In genomic region chr11:83192846-83193245, GRCh38 we compare ENCODE assay signal across 8 cellular contexts. TPM values are rescaled to one million over a fixed set of nuclear protein-coding genes. Genes with fewer than 3 reads are reported as not detected.
DNase-seq lines count a peak whose midpoint lies in the region; ATAC-seq and TF ChIP-seq lines count a peak whose summit lies in the region.

No MANE protein-coding gene starts in this region.

- H3K79me2 ChIP-seq in OCI-LY7 (ENCODE audit: insufficient read depth, low read depth, low read length): peaks cover 15% of the 10 kb centered on the region; the same call in 1 of the 2 replicates

- CTCF ChIA-PET in OCI-LY7 (lab: Charles Lee; ENCODE audit: unreplicated experiment): no interaction called here

- peaks cover 0 to 2% (median 0%) of the 10 kb centered on the region in 7 donors for H3K9me3 Mint-ChIP-seq in CD4-positive, CD25-positive, alpha-beta regulatory T cell

- no peak for ATAC-seq in CD4-positive, CD25-positive, alpha-beta regulatory T cell (ENCODE audit: low read depth in 2 of 2)
- ATAC-seq in GM21423 (IDR thresholded peaks at IDR 0.05; ENCODE audit: unreplicated experiment) (no peak), GM21576 (IDR thresholded peaks at IDR 0.05; ENCODE audit: unreplicated experiment) (no peak)

- no peaks in the 10 kb centered on the region for H3K9me2 ChIP-seq in OCI-LY7 (ENCODE audit: insufficient read depth, low read length)

- H3K27ac Mint-ChIP-seq in CD4-positive, CD25-positive, alpha-beta regulatory T cell: peak overlapping the region; percentile 96 to 100 (median 98)

- peak overlapping the region; percentile 83 for H2AFZ ChIP-seq in OCI-LY7 (ENCODE audit: low read length)

- intact Hi-C loops in OCI-LY7 (cut with micrococcal nuclease; ENCODE audit: unreplicated experiment): loop anchor here (1.0 to 10.0 kb wide), 3 partner anchors 33 to 288 kb away; partner anchors contain the start of genes DDIAS and PRCP

- peak overlapping the region; percentile 96 to 99 (median 98) for H3K4me3 Mint-ChIP-seq in CD4-positive, CD25-positive, alpha-beta regulatory T cell

- H3K36me3 Mint-ChIP-seq in CD4-positive, CD25-positive, alpha-beta regulatory T cell: peaks cover 18% of the 10 kb centered on the region

- peaks cover 32% of the 10 kb centered on the region for H3K4me1 ChIP-seq in CD4-positive, CD25-positive, alpha-beta regulatory T cell (ENCODE audit: control insufficient read depth, insufficient read depth, low read length, poor library complexity, severe bottlenecking)
- H3K4me1 ChIP-seq in OCI-LY7 (ENCODE audit: insufficient read depth, low read length, poor library complexity, severe bottlenecking) (peaks cover 18% of the 10 kb centered on the region), neutrophil (ENCODE audit: control insufficient read depth in 1 of 2, insufficient read depth in 1 of 2, low read depth in 1 of 2, low read length in 1 of 2) (peaks cover 27 to 32% of the 10 kb centered on the region in 2 experiments)

- no peaks in the 10 kb centered on the region for H4K20me1 ChIP-seq in OCI-LY7 (ENCODE audit: insufficient read depth, low read length)

- H3K27ac ChIP-seq in CD4-positive, CD25-positive, alpha-beta regulatory T cell (ENCODE audit: insufficient read depth, low read length, poor library complexity, severe bottlenecking): peak overlapping the region; percentile 96
- peak overlapping the region; percentile 34 for H3K27ac ChIP-seq in OCI-LY7 (ENCODE audit: low read depth, low read length, poor library complexity, severe bottlenecking)
- H3K27ac ChIP-seq in neutrophil: peak overlapping the region; percentile 91

- peak overlapping the region; percentile 98 for H3K4me3 ChIP-seq in CD4-positive, CD25-positive, alpha-beta regulatory T cell (ENCODE audit: low read depth, low read length)
- H3K4me3 ChIP-seq in OCI-LY7 (ENCODE audit: low read depth, low read length, poor library complexity, severe bottlenecking) (peak overlapping the region; percentile 80), epithelial cell of esophagus (ENCODE audit: low read length) (peak overlapping the region; percentile 98), neutrophil (ENCODE audit: low read depth in 1 of 2, low read length in 1 of 2) (peak overlapping the region; percentile 86 to 89)

- peaks cover 10% of the 10 kb centered on the region for H3K27me3 Mint-ChIP-seq in CD4-positive, CD25-positive, alpha-beta regulatory T cell

- no TSS peak for BruUV-seq in OCI-LY7 (replicated peaks; lab: Mats Ljungman, UMichigan)

- H3K27me3 ChIP-seq in CD4-positive, CD25-positive, alpha-beta regulatory T cell (ENCODE audit: control insufficient read depth, insufficient read depth, low read length): no peaks in the 10 kb centered on the region
- no peaks in the 10 kb centered on the region for H3K27me3 ChIP-seq in neutrophil

- H3K4me2 ChIP-seq in OCI-LY7 (ENCODE audit: low read length): peak overlapping the region; percentile 92

- H3K36me3 ChIP-seq in CD4-positive, CD25-positive, alpha-beta regulatory T cell (ENCODE audit: control insufficient read depth, insufficient read depth, low read length): peaks cover 20% of the 10 kb centered on the region
- H3K36me3 ChIP-seq in OCI-LY7 (ENCODE audit: insufficient read depth, low read length) (peaks cover 32% of the 10 kb centered on the region), neutrophil (peaks cover 18% of the 10 kb centered on the region)

- POLR2A ChIA-PET in OCI-LY7 (lab: Charles Lee): interaction anchor here (1.0 kb wide), 1 partner anchor 9 kb away, joined by 3 read pairs; no protein-coding TSS in a partner anchor

- peaks cover 28 to 60% (median 43%) of the 10 kb centered on the region in 4 donors for H3K4me1 Mint-ChIP-seq in CD4-positive, CD25-positive, alpha-beta regulatory T cell

- DNase-seq in CD4-positive, CD25-positive, alpha-beta regulatory T cell: no peak
- DNase-seq in OCI-LY7 (ENCODE audit: low spot score) (no peak), epithelial cell of esophagus (ENCODE audit: low read depth) (peak; percentile 16), NCI-H2029 treated with DMSO at 0.1 percent for 48 hours (lab: John Stamatoyannopoulos, UW) (no peak), activated gamma-delta T cell treated with Interleukin-2 at 50 U/mL for 16 hours (no peak)

- TF ChIP-seq CTCF in OCI-LY7 (conservative IDR thresholded peaks at IDR 0.05; ENCODE audit: low read length): no peak
- no peak for TF ChIP-seq CTCF in epithelial cell of esophagus (IDR thresholded peaks at IDR 0.05; ENCODE audit: insufficient read depth, low read depth, low read length, missing control alignments)
- TF ChIP-seq CTCF in neutrophil (IDR thresholded peaks at IDR 0.05): no peak

- no peaks in the 10 kb centered on the region for H3K9me3 ChIP-seq in CD4-positive, CD25-positive, alpha-beta regulatory T cell (ENCODE audit: control insufficient read depth in 2 of 2, low read length in 2 of 2)
- no peaks in the 10 kb centered on the region for H3K9me3 ChIP-seq in OCI-LY7 (ENCODE audit: low read length)
- H3K9me3 ChIP-seq in neutrophil: no peaks in the 10 kb centered on the region

RNA-seq across cellular contexts. Expression of gene ANKRD42, which starts 0.7 kb away (rescaled TPM):
- total RNA-seq in CD4-positive, CD25-positive, alpha-beta regulatory T cell: 4.1 TPM
- polyA plus RNA-seq in CD4-positive, CD25-positive, alpha-beta regulatory T cell: 1 to 10 TPM; 1.3 to 4.2 (median 2.8) TPM
- 1.1 and 2.2 TPM in 2 replicates for total RNA-seq in OCI-LY7 (2014; rRNA removed; shearing (Covaris generic))
- 2.5 and 3.3 TPM in 2 replicates for total RNA-seq in OCI-LY7 (2022)

RNA-seq across cellular contexts. Expression of gene PCF11, which starts 35.9 kb away (rescaled TPM):
- total RNA-seq in CD4-positive, CD25-positive, alpha-beta regulatory T cell: 161 TPM
- 10 to 100 TPM; 19.2 to 33.3 (median 26.2) TPM for polyA plus RNA-seq in CD4-positive, CD25-positive, alpha-beta regulatory T cell
- total RNA-seq in OCI-LY7 (2014; rRNA removed; shearing (Covaris generic)): 80.1 and 89.9 TPM in 2 replicates
- total RNA-seq in OCI-LY7 (2022): 98.8 and 117 TPM in 2 replicates

Comparison
In these comparisons a context has a peak if more than half of its experiments do, and no peak if none do; other contexts are left out.
1. H3K27ac ChIP-seq: peak in every context shown above with its lines; median percentile 96 in CD4-positive, CD25-positive, alpha-beta regulatory T cell; 91 in neutrophil; 34 in OCI-LY7.